ENCODE assay signal across 13 cellular contexts in the genomic region with DNA sequence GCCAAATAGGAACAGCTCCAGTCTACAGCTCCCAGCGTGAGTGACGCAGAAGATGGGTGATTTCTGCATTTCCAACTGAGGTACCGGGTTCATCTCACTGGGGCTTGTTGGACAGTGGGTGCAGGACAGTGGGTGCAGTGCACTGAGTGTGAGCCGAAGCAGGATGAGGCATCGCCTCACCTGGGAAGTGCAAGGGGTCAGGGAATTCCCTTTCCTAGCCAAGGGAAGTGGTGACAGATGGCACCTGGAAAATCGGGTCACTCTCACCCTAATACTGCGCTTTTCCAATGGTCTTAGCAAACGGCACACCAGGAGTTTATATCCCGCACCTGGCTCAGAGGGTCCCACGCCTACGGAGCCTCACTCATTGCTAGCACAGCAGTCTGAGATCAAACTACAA. TPM values are rescaled to one million over a fixed set of nuclear protein-coding genes. Genes with fewer than 3 reads are reported as not detected.
"Had no signal": no experiment of that assay in that cellular context is flagged by ENCODE, and none has a peak within 500 bp of the region (broad histone marks: within the 10 kb centered on the region; RNA-seq: fewer than 3 reads in every experiment).

No MANE protein-coding gene starts in this region.

RNA-seq across cellular contexts. Expression of a gene that starts 56.7 kb away (rescaled TPM):
- total RNA-seq: subcutaneous adipose tissue, suprapubic skin, temporal lobe, testis, thoracic aorta, thyroid gland, tibial nerve, transverse colon, upper lobe of left lung, upper lobe of right lung, ureter, urinary bladder, vagina had no signal
- polyA plus RNA-seq: urinary bladder had no signal
